Comparison of ENCODE assay signal across 36 cellular contexts in genomic region chr15:42014406-42014805, GRCh38. TPM values are rescaled to one million over a fixed set of nuclear protein-coding genes. Genes with fewer than 3 reads are reported as not detected.
"Had no signal": no experiment of that assay in that cellular context is flagged by ENCODE, and none has a peak within 500 bp of the region (broad histone marks: within the 10 kb centered on the region; RNA-seq: fewer than 3 reads in every experiment).

No MANE protein-coding gene starts in this region.

- H3K27ac ChIP-seq: brain microvascular endothelial cell, esophagus muscularis mucosa, foreskin keratinocyte, gastrocnemius medialis had no signal

- DNase-seq: activated CD4-positive, alpha-beta memory T cell treated with anti-CD3 and anti-CD28 coated beads for 36 hours; activated CD4-positive, alpha-beta T cell treated with anti-CD3 and anti-CD28 coated beads for 36 hours; activated CD4-positive, alpha-beta T cell treated with anti-CD3 and anti-CD28 coated beads, Interleukin-2, amount 10 ng/mL, durations not matched to agents 24 days and 14 days; activated CD4-positive, CD25-positive, alpha-beta regulatory T cell; activated CD4-positive, CD25-positive, alpha-beta regulatory T cell treated with anti-CD3 and anti-CD28 coated beads, Interleukin-2, amount 50 U/mL, for 72 hours; activated CD8-positive, alpha-beta memory T cell treated with anti-CD3 and anti-CD28 coated beads, Interleukin-2, amount 10 ng/mL, durations not matched to agents 7 days and 5 days; activated CD8-positive, alpha-beta memory T cell treated with anti-CD3 and anti-CD28 coated beads, Interleukin-2, amount 50 U/mL, for 4 hours; activated CD8-positive, alpha-beta T cell treated with anti-CD3 and anti-CD28 coated beads, Interleukin-2, amount 10 ng/mL, durations not matched to agents 7 days and 5 days; activated gamma-delta T cell; activated naive CD4-positive, alpha-beta T cell; activated naive CD4-positive, alpha-beta T cell treated with anti-CD3 and anti-CD28 coated beads, Interleukin-2, amount 50 U/mL, for 16 hours; activated T-cell treated with anti-CD3 and anti-CD28 coated beads, Interleukin-2, amount 50 U/mL, for 1 hour; activated T-cell treated with anti-CD3 and anti-CD28 coated beads, Interleukin-2, amount 50 U/mL, for 48 hours; amniotic stem cell; anterior cingulate cortex; brain microvascular endothelial cell; cortex of kidney; dermis blood vessel endothelial cell; effector CD4-positive, alpha-beta T cell; effector memory CD8-positive, alpha-beta T cell; erythroblast; foreskin keratinocyte; gastrocnemius medialis; SW 1271; T-cell; T1000 had no signal

- ATAC-seq: activated CD4-positive, alpha-beta T cell treated with anti-CD3 and anti-CD28 coated beads for 36 hours; activated CD8-positive, alpha-beta memory T cell treated with anti-CD3 and anti-CD28 coated beads, Interleukin-2, amount 10 ng/mL, durations not matched to agents 7 days and 5 days; activated CD8-positive, alpha-beta T cell treated with anti-CD3 and anti-CD28 coated beads, Interleukin-2, amount 10 ng/mL, durations not matched to agents 7 days and 5 days; effector memory CD8-positive, alpha-beta T cell; foreskin keratinocyte; gastrocnemius medialis; T-cell had no signal

- H3K9me3 ChIP-seq: esophagus muscularis mucosa, gastrocnemius medialis had no signal

- H3K27me3 ChIP-seq: esophagus muscularis mucosa, foreskin keratinocyte, gastrocnemius medialis had no signal

- H3K4me3 ChIP-seq: esophagus muscularis mucosa, gastrocnemius medialis had no signal

- H3K27ac Mint-ChIP-seq: activated CD4-positive, alpha-beta memory T cell treated with anti-CD3 and anti-CD28 coated beads for 36 hours; activated CD4-positive, alpha-beta T cell treated with anti-CD3 and anti-CD28 coated beads for 36 hours; activated CD4-positive, alpha-beta T cell treated with anti-CD3 and anti-CD28 coated beads, Interleukin-2, amount 10 ng/mL, durations not matched to agents 24 days and 14 days; activated CD8-positive, alpha-beta memory T cell treated with anti-CD3 and anti-CD28 coated beads, Interleukin-2, amount 10 ng/mL, durations not matched to agents 7 days and 5 days; activated CD8-positive, alpha-beta T cell treated with anti-CD3 and anti-CD28 coated beads, Interleukin-2, amount 10 ng/mL, durations not matched to agents 7 days and 5 days; activated naive CD8-positive, alpha-beta T cell; activated T-helper 1 cell treated with anti-CD3 and anti-CD28 coated beads, Interleukin-12 subunit alpha, Interleukin-12 subunit beta, Interleukin-2, Interleukin-4 antibody, amounts not matched to agents 30 ng/mL and 10 ng/mL and 1 ng/mL, durations not matched to agents 14 hours and 24 hours and 36 hours; effector memory CD8-positive, alpha-beta T cell; T-cell; T-helper 1 cell treated with Interleukin-12 subunit alpha and Interleukin-12 subunit beta and Interleukin-4 antibody, amounts not matched to agents 30 μg/mL and 1 μg/mL, for 36 hours; T-helper 2 cell treated with Interferon-gamma antibody and Interleukin-4, amounts not matched to agents 5 μg/mL and 100 μg/mL, for 36 hours had no signal

- H3K4me1 Mint-ChIP-seq: central memory CD8-positive, alpha-beta T cell had no signal

- H3K27me3 Mint-ChIP-seq: activated CD4-positive, alpha-beta T cell treated with anti-CD3 and anti-CD28 coated beads for 36 hours; activated naive CD8-positive, alpha-beta T cell had no signal

- H3K36me3 Mint-ChIP-seq: activated CD4-positive, alpha-beta memory T cell treated with anti-CD3 and anti-CD28 coated beads for 36 hours; activated CD8-positive, alpha-beta memory T cell treated with anti-CD3 and anti-CD28 coated beads, Interleukin-2, amount 10 ng/mL, durations not matched to agents 7 days and 5 days; activated naive CD8-positive, alpha-beta T cell; T-cell had no signal

- H3K9me3 Mint-ChIP-seq: activated CD4-positive, alpha-beta memory T cell treated with anti-CD3 and anti-CD28 coated beads for 36 hours; activated CD4-positive, alpha-beta T cell treated with anti-CD3 and anti-CD28 coated beads, Interleukin-2, amount 10 ng/mL, durations not matched to agents 24 days and 14 days; activated T-helper 1 cell treated with anti-CD3 and anti-CD28 coated beads, Interleukin-12 subunit alpha, Interleukin-12 subunit beta, Interleukin-2, Interleukin-4 antibody, amounts not matched to agents 30 ng/mL and 10 ng/mL and 1 ng/mL, durations not matched to agents 14 hours and 24 hours and 36 hours; central memory CD8-positive, alpha-beta T cell; effector memory CD8-positive, alpha-beta T cell; T-cell; T-helper 1 cell treated with Interleukin-12 subunit alpha and Interleukin-12 subunit beta and Interleukin-4 antibody, amounts not matched to agents 30 μg/mL and 1 μg/mL, for 36 hours; T-helper 2 cell treated with Interferon-gamma antibody and Interleukin-4, amounts not matched to agents 5 μg/mL and 100 μg/mL, for 36 hours had no signal

- H3K36me3 ChIP-seq: brain microvascular endothelial cell, esophagus muscularis mucosa, gastrocnemius medialis had no signal

- H3K4me3 Mint-ChIP-seq: activated CD4-positive, alpha-beta memory T cell treated with anti-CD3 and anti-CD28 coated beads for 36 hours; activated CD4-positive, alpha-beta T cell treated with anti-CD3 and anti-CD28 coated beads for 36 hours; activated CD4-positive, alpha-beta T cell treated with anti-CD3 and anti-CD28 coated beads, Interleukin-2, amount 10 ng/mL, durations not matched to agents 24 days and 14 days; activated CD8-positive, alpha-beta memory T cell treated with anti-CD3 and anti-CD28 coated beads, Interleukin-2, amount 10 ng/mL, durations not matched to agents 7 days and 5 days; activated CD8-positive, alpha-beta T cell treated with anti-CD3 and anti-CD28 coated beads, Interleukin-2, amount 10 ng/mL, durations not matched to agents 7 days and 5 days; activated naive CD8-positive, alpha-beta T cell; activated T-helper 1 cell treated with anti-CD3 and anti-CD28 coated beads, Interleukin-12 subunit alpha, Interleukin-12 subunit beta, Interleukin-2, Interleukin-4 antibody, amounts not matched to agents 30 ng/mL and 10 ng/mL and 1 ng/mL, durations not matched to agents 14 hours and 24 hours and 36 hours; central memory CD8-positive, alpha-beta T cell; effector memory CD8-positive, alpha-beta T cell; T-cell; T-helper 1 cell treated with Interleukin-12 subunit alpha and Interleukin-12 subunit beta and Interleukin-4 antibody, amounts not matched to agents 30 μg/mL and 1 μg/mL, for 36 hours; T-helper 2 cell treated with Interferon-gamma antibody and Interleukin-4, amounts not matched to agents 5 μg/mL and 100 μg/mL, for 36 hours had no signal

RNA-seq across cellular contexts. Expression of gene PLA2G4E, which starts 6.4 kb away (rescaled TPM):
- total RNA-seq: activated CD4-positive, alpha-beta memory T cell treated with anti-CD3 and anti-CD28 coated beads for 36 hours; activated CD4-positive, alpha-beta T cell treated with anti-CD3 and anti-CD28 coated beads for 36 hours; activated CD4-positive, alpha-beta T cell treated with anti-CD3 and anti-CD28 coated beads, Interleukin-2, amount 10 ng/mL, durations not matched to agents 24 days and 14 days; activated CD8-positive, alpha-beta memory T cell treated with anti-CD3 and anti-CD28 coated beads for 36 hours; activated CD8-positive, alpha-beta T cell treated with anti-CD3 and anti-CD28 coated beads, Interleukin-2, amount 10 ng/mL, durations not matched to agents 7 days and 5 days; activated T-helper 1 cell treated with anti-CD3 and anti-CD28 coated beads, Interleukin-12 subunit alpha, Interleukin-12 subunit beta, Interleukin-2, Interleukin-4 antibody, amounts not matched to agents 30 ng/mL and 10 ng/mL and 1 ng/mL, durations not matched to agents 14 hours and 24 hours and 36 hours; astrocyte; cerebellum; dermis blood vessel endothelial cell; esophagus muscularis mucosa; gastrocnemius medialis; T-cell had no signal
- polyA plus RNA-seq: adipose tissue had no signal
